Comparison of ENCODE assay signal across 12 cellular contexts in genomic region chr9:85978496-85978895, GRCh38.
"Had no signal": no experiment of that assay in that cellular context is flagged by ENCODE, and none has a peak within 500 bp of the region (broad histone marks: within the 10 kb centered on the region; RNA-seq: fewer than 3 reads in every experiment).

No MANE protein-coding gene starts in this region.

- ATAC-seq: activated T-cell treated with anti-CD3 and anti-CD28 coated beads, Interleukin-2, amount 50 U/mL, for 4 hours; left cardiac atrium; mucosa of descending colon had no signal

- H3K27me3 Mint-ChIP-seq: activated naive CD8-positive, alpha-beta T cell treated with anti-CD3 and anti-CD28 coated beads for 36 hours; stimulated activated naive CD8-positive, alpha-beta T cell treated with anti-CD3 and anti-CD28 coated beads, Interleukin-15, Interleukin-2, amounts not matched to agents 100 ng/mL and 50 ng/mL, for 24 hours had no signal

- H3K4me3 Mint-ChIP-seq: activated naive CD8-positive, alpha-beta T cell treated with anti-CD3 and anti-CD28 coated beads for 36 hours; activated T-cell treated with anti-CD3 and anti-CD28 coated beads, Interleukin-2, amount 50 U/mL, for 4 hours; stimulated activated naive CD8-positive, alpha-beta T cell treated with anti-CD3 and anti-CD28 coated beads, Interleukin-15, Interleukin-2, amounts not matched to agents 100 ng/mL and 50 ng/mL, for 24 hours had no signal

- H3K9me3 Mint-ChIP-seq: activated naive CD8-positive, alpha-beta T cell treated with anti-CD3 and anti-CD28 coated beads for 36 hours; activated T-cell treated with anti-CD3 and anti-CD28 coated beads, Interleukin-2, amount 50 U/mL, for 4 hours; stimulated activated naive CD8-positive, alpha-beta T cell treated with anti-CD3 and anti-CD28 coated beads, Interleukin-15, Interleukin-2, amounts not matched to agents 100 ng/mL and 50 ng/mL, for 24 hours had no signal

- H3K27ac Mint-ChIP-seq: activated naive CD8-positive, alpha-beta T cell treated with anti-CD3 and anti-CD28 coated beads for 36 hours; stimulated activated naive CD8-positive, alpha-beta T cell treated with anti-CD3 and anti-CD28 coated beads, Interleukin-15, Interleukin-2, amounts not matched to agents 100 ng/mL and 50 ng/mL, for 24 hours had no signal

- DNase-seq: activated CD4-positive, alpha-beta T cell treated with anti-CD3 and anti-CD28 coated beads for 1 hour; activated CD4-positive, alpha-beta T cell treated with anti-CD3 and anti-CD28 coated beads, Interleukin-2, amount 50 U/mL, for 48 hours; activated gamma-delta T cell; activated naive CD8-positive, alpha-beta T cell treated with anti-CD3 and anti-CD28 coated beads for 36 hours; activated T-cell treated with anti-CD3 and anti-CD28 coated beads, Interleukin-2, amount 50 U/mL, for 4 hours; hippocampal formation; left cardiac atrium; mucosa of descending colon; stimulated activated CD4-positive, alpha-beta T cell treated with anti-CD3 and anti-CD28 coated beads, Interleukin-4, amount 100 ng/mL, for 1 hour; stimulated activated CD8-positive, alpha-beta memory T cell treated with anti-CD3 and anti-CD28 coated beads, Interleukin-4, amount 100 ng/mL, for 48 hours; testis had no signal

- H3K4me1 Mint-ChIP-seq: activated naive CD8-positive, alpha-beta T cell treated with anti-CD3 and anti-CD28 coated beads for 36 hours had no signal
